Comparison of ENCODE assay signal across 15 cellular contexts in the genomic region with DNA sequence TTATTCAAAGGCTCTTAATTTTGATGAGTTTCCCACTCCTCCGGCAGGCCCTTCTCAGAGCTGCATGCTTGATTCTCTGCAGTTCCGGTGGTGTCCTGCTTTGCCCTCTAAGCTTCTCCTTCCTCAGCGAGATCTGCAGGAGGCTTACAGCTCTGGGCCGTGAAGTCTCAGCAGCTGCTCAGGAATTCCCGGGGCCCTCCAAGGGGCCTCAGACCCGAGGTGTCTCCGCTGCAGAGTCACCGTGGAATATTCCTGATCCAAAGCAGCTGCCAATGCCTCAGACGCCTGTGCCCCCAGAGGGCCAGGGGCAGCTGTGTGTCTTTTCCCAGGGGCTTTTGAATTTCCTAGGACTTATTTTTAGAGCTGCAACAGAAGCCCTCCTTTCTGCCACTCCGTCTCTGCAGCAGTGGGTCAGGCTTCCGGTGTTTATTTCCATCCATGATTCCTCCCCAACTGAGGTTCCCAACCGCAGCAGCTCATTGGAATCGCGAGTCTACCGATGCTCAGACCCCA. TPM values are rescaled to one million over a fixed set of nuclear protein-coding genes. Genes with fewer than 3 reads are reported as not detected.
DNase-seq lines count a peak whose midpoint lies in the region; ATAC-seq and TF ChIP-seq lines count a peak whose summit lies in the region.
"Had no signal": no experiment of that assay in that cellular context is flagged by ENCODE, and none has a peak within 500 bp of the region (broad histone marks: within the 10 kb centered on the region; RNA-seq: fewer than 3 reads in every experiment).

No MANE protein-coding gene starts in this region.

- no peaks in the 10 kb centered on the region for H3K36me3 Mint-ChIP-seq in GM23338 (ENCODE audit: low read depth)
- peaks cover 7% of the 10 kb centered on the region for H3K36me3 Mint-ChIP-seq in glutamatergic neuron (ENCODE audit: unreplicated experiment)
- no peaks in the 10 kb centered on the region for H3K36me3 Mint-ChIP-seq in activated CD4-positive, alpha-beta memory T cell treated with anti-CD3 and anti-CD28 coated beads for 36 hours

- intact Hi-C loops in activated CD4-positive, alpha-beta memory T cell treated with anti-CD3 and anti-CD28 coated beads for 36 hours (cut with micrococcal nuclease): no loop called here

- peak overlapping the region; percentile 84 for H3K27ac ChIP-seq in GM23338 (ENCODE audit: low read depth)

- no peaks in the 10 kb centered on the region for H3K9me2 ChIP-seq in GM23338 (ENCODE audit: insufficient read depth)

- peak overlapping the region; percentile 39; the same call in 1 of the 2 replicates for H3K4me3 ChIP-seq in GM23338
- H3K4me3 ChIP-seq in neuron (ENCODE audit: low read length): no peak overlapping the region
- H3K4me3 ChIP-seq in MG63: no peak overlapping the region

- H3K4me3 Mint-ChIP-seq in GM23338: peak overlapping the region; percentile 42; the same call in 2 of the 3 replicates
- peak overlapping the region; percentile 67 for H3K4me3 Mint-ChIP-seq in glutamatergic neuron (ENCODE audit: unreplicated experiment)
- no peak overlapping the region for H3K4me3 Mint-ChIP-seq in activated CD4-positive, alpha-beta memory T cell treated with anti-CD3 and anti-CD28 coated beads for 36 hours
- H3K4me3 Mint-ChIP-seq: activated CD4-positive, alpha-beta T cell treated with anti-CD3 and anti-CD28 coated beads, Interleukin-2, amount 10 ng/mL, durations not matched to agents 24 days and 14 days; activated naive CD4-positive, alpha-beta T cell treated with anti-CD3 and anti-CD28 coated beads for 36 hours; naive thymus-derived CD8-positive, alpha-beta T cell; stimulated activated naive CD8-positive, alpha-beta T cell treated with anti-CD3 and anti-CD28 coated beads, Interleukin-15, amount 100 ng/mL, for 72 hours had no signal

- H3K9me3 Mint-ChIP-seq in GM23338: no peaks in the 10 kb centered on the region; the same call in 2 of the 3 replicates
- H3K9me3 Mint-ChIP-seq in glutamatergic neuron (ENCODE audit: unreplicated experiment): no peaks in the 10 kb centered on the region
- H3K9me3 Mint-ChIP-seq in activated CD4-positive, alpha-beta memory T cell treated with anti-CD3 and anti-CD28 coated beads for 36 hours: no peaks in the 10 kb centered on the region
- H3K9me3 Mint-ChIP-seq: activated CD4-positive, alpha-beta T cell treated with anti-CD3 and anti-CD28 coated beads, Interleukin-2, amount 10 ng/mL, durations not matched to agents 24 days and 14 days; activated naive CD4-positive, alpha-beta T cell treated with anti-CD3 and anti-CD28 coated beads for 36 hours; naive thymus-derived CD8-positive, alpha-beta T cell; stimulated activated naive CD8-positive, alpha-beta T cell treated with anti-CD3 and anti-CD28 coated beads, Interleukin-15, amount 100 ng/mL, for 72 hours had no signal

- H3K27me3 ChIP-seq in GM23338 (ENCODE audit: insufficient read depth) (no peaks in the 10 kb centered on the region), neuron (ENCODE audit: insufficient read depth, low read length) (peaks cover 11% of the 10 kb centered on the region), MG63 (no peaks in the 10 kb centered on the region; the same call in 1 of the 2 replicates)

- H2AFZ ChIP-seq in GM23338 (peak overlapping the region; percentile 99), neuron (ENCODE audit: low read depth, low read length) (peak overlapping the region; percentile 13)

- H3K27ac Mint-ChIP-seq in GM23338: peak overlapping the region; percentile 51
- H3K27ac Mint-ChIP-seq in glutamatergic neuron (ENCODE audit: unreplicated experiment): peak overlapping the region; percentile 70
- H3K27ac Mint-ChIP-seq in activated CD4-positive, alpha-beta memory T cell treated with anti-CD3 and anti-CD28 coated beads for 36 hours: no peak overlapping the region
- H3K27ac Mint-ChIP-seq: activated CD4-positive, alpha-beta T cell treated with anti-CD3 and anti-CD28 coated beads, Interleukin-2, amount 10 ng/mL, durations not matched to agents 24 days and 14 days; activated naive CD4-positive, alpha-beta T cell treated with anti-CD3 and anti-CD28 coated beads for 36 hours; stimulated activated naive CD8-positive, alpha-beta T cell treated with anti-CD3 and anti-CD28 coated beads, Interleukin-15, amount 100 ng/mL, for 72 hours had no signal

- DNase-seq in GM23338 (ENCODE audit: low spot score) (peak; percentile 78), NOMO-1 treated with DMSO at 0.1 percent for 48 hours (lab: John Stamatoyannopoulos, UW; ENCODE audit: unreplicated experiment) (peak; percentile 72), glutamatergic neuron (peak; percentile 36), AG08395 (ENCODE audit: low spot score) (no peak), MG63 (no peak)
- DNase-seq in activated CD4-positive, alpha-beta memory T cell treated with anti-CD3 and anti-CD28 coated beads for 36 hours: no peak
- DNase-seq: activated CD4-positive, alpha-beta T cell treated with anti-CD3 and anti-CD28 coated beads, Interleukin-2, amount 10 ng/mL, durations not matched to agents 24 days and 14 days; activated naive CD4-positive, alpha-beta T cell treated with anti-CD3 and anti-CD28 coated beads for 36 hours; KG1; naive thymus-derived CD8-positive, alpha-beta T cell; stimulated activated CD4-positive, alpha-beta T cell treated with anti-CD3 and anti-CD28 coated beads, Interleukin-2, amount 100 ng/mL, for 24 hours; stimulated activated naive CD8-positive, alpha-beta T cell treated with anti-CD3 and anti-CD28 coated beads, Interleukin-15, amount 100 ng/mL, for 72 hours had no signal

- POLR2A ChIA-PET in activated CD4-positive, alpha-beta memory T cell treated with anti-CD3 and anti-CD28 coated beads for 36 hours (lab: Charles Lee): no interaction called here

- TF ChIP-seq CTCF in GM23338 (conservative IDR thresholded peaks at IDR 0.05; ENCODE audit: low read depth in 2 of 2) (no peak), glutamatergic neuron (IDR thresholded peaks at IDR 0.05; ENCODE audit: partially characterized antibody, unreplicated experiment) (no peak)

- no peaks in the 10 kb centered on the region for H3K79me2 ChIP-seq in GM23338 (replicated peaks; ENCODE audit: insufficient read depth)

- H3K9me3 ChIP-seq in neuron (ENCODE audit: low read length) (no peaks in the 10 kb centered on the region), MG63 (no peaks in the 10 kb centered on the region)
- H3K9me3 ChIP-seq: heart left ventricle had no signal

- H4K20me1 ChIP-seq in GM23338 (replicated peaks; ENCODE audit: insufficient read depth): no peaks in the 10 kb centered on the region

- peak; percentile 92 for ATAC-seq in GM23338
- no peak for ATAC-seq in GM18517 (IDR thresholded peaks at IDR 0.05; ENCODE audit: unreplicated experiment)
- ATAC-seq: naive thymus-derived CD8-positive, alpha-beta T cell; stimulated activated naive CD8-positive, alpha-beta T cell treated with anti-CD3 and anti-CD28 coated beads, Interleukin-15, amount 100 ng/mL, for 72 hours had no signal

- H3K36me3 ChIP-seq in GM23338 (ENCODE audit: insufficient read depth): no peaks in the 10 kb centered on the region
- H3K36me3 ChIP-seq in neuron (ENCODE audit: insufficient read depth, low read length): no peaks in the 10 kb centered on the region
- H3K36me3 ChIP-seq in MG63: no peaks in the 10 kb centered on the region
- H3K36me3 ChIP-seq: heart left ventricle had no signal

- H3K4me2 ChIP-seq in GM23338: peak overlapping the region; percentile 72

- peaks cover 25% of the 10 kb centered on the region for H3K4me1 Mint-ChIP-seq in GM23338
- peaks cover 18% of the 10 kb centered on the region for H3K4me1 Mint-ChIP-seq in glutamatergic neuron (ENCODE audit: low read depth, unreplicated experiment)
- no peaks in the 10 kb centered on the region for H3K4me1 Mint-ChIP-seq in activated CD4-positive, alpha-beta memory T cell treated with anti-CD3 and anti-CD28 coated beads for 36 hours (ENCODE audit: low read depth)
- H3K4me1 Mint-ChIP-seq: activated CD4-positive, alpha-beta T cell treated with anti-CD3 and anti-CD28 coated beads, Interleukin-2, amount 10 ng/mL, durations not matched to agents 24 days and 14 days had no signal

- peaks cover 5% of the 10 kb centered on the region; the same call in 1 of the 2 replicates for H3F3A ChIP-seq in GM23338 (replicated peaks; ENCODE audit: low read depth)

- H3K27me3 Mint-ChIP-seq in GM23338 (ENCODE audit: insufficient read depth, low read depth, poor library complexity) (peaks cover 23% of the 10 kb centered on the region), glutamatergic neuron (ENCODE audit: unreplicated experiment) (peaks cover 6% of the 10 kb centered on the region)
- H3K27me3 Mint-ChIP-seq in activated CD4-positive, alpha-beta memory T cell treated with anti-CD3 and anti-CD28 coated beads for 36 hours: peaks cover 8% of the 10 kb centered on the region

- CTCF ChIA-PET in activated CD4-positive, alpha-beta memory T cell treated with anti-CD3 and anti-CD28 coated beads for 36 hours (lab: Charles Lee): interaction anchor here (0.6 kb wide), 3 partner anchors 59 to 636 kb away, joined by 3 read pairs; no protein-coding TSS in a partner anchor

- H3K4me1 ChIP-seq in GM23338 (ENCODE audit: insufficient read depth) (peaks cover 23% of the 10 kb centered on the region), neuron (ENCODE audit: insufficient read depth, low read length) (peaks cover 8% of the 10 kb centered on the region)

RNA-seq across cellular contexts. Expression of a gene that starts 37.2 kb away (rescaled TPM):
- total RNA-seq in GM23338 (2014; rRNA removed; shearing (Covaris generic)): 18.6 and 19.9 TPM in 2 replicates
- polyA plus RNA-seq in GM23338 (2016; fragmentation: Nextera tagmentation; extraction: Ambion mirVana): 3.5 and 4.1 TPM in 2 replicates
- total RNA-seq in glutamatergic neuron (ENCODE audit: unreplicated experiment): 3.2 TPM
- 73.7 and 94.2 TPM in 2 replicates for total RNA-seq in MG63 (2014; rRNA removed; shearing (Covaris generic); ENCODE audit: low replicate concordance)
- 10 to 100 TPM; 31.4 to 34.3 TPM for total RNA-seq in activated CD4-positive, alpha-beta memory T cell treated with anti-CD3 and anti-CD28 coated beads for 36 hours

RNA-seq across cellular contexts. Expression of a gene that starts 56.1 kb away (rescaled TPM):
- 12.1 and 12.3 TPM in 2 replicates for total RNA-seq in GM23338 (2014; rRNA removed; shearing (Covaris generic))
- 5.9 and 6.8 TPM in 2 replicates for polyA plus RNA-seq in GM23338 (2016; fragmentation: Nextera tagmentation; extraction: Ambion mirVana)
- 83.6 TPM for total RNA-seq in glutamatergic neuron (ENCODE audit: unreplicated experiment)
- 1.8 and 3.0 TPM in 2 replicates for total RNA-seq in MG63 (2014; rRNA removed; shearing (Covaris generic); ENCODE audit: low replicate concordance)
- 10 to 100 TPM; 69.5 to 74.5 TPM for total RNA-seq in activated CD4-positive, alpha-beta memory T cell treated with anti-CD3 and anti-CD28 coated beads for 36 hours

Comparison
In these comparisons a context has a peak if more than half of its experiments do, and no peak if none do; other contexts are left out.
1. DNase-seq: peak in GM23338 (single experiment), NOMO-1 treated with DMSO at 0.1 percent for 48 hours (single experiment) and glutamatergic neuron (single experiment); none in AG08395 (single experiment), MG63 (single experiment) and activated CD4-positive, alpha-beta memory T cell treated with anti-CD3 and anti-CD28 coated beads for 36 hours (single experiment).